Comparison of ENCODE assay signal across 8 cellular contexts in genomic region chr15:89430530-89431341, GRCh38.
DNase-seq lines count a peak whose midpoint lies in the region; ATAC-seq and TF ChIP-seq lines count a peak whose summit lies in the region.

No MANE protein-coding gene starts in this region.

- H3K4me3 ChIP-seq in ascending aorta: peak overlapping the region; percentile 48 to 67
- H3K4me3 ChIP-seq in retinal pigment epithelial cell (ENCODE audit: low read length): peak overlapping the region; percentile 48

- no peaks in the 10 kb centered on the region for H3K36me3 ChIP-seq in ascending aorta

- TF ChIP-seq CTCF in GM12801 (IDR thresholded peaks at IDR 0.05; ENCODE audit: extremely low read depth, insufficient read length) (peak; percentile 68), ascending aorta (IDR thresholded peaks at IDR 0.05) (peak; percentile 93 to 99 (median 98)), retinal pigment epithelial cell (conservative IDR thresholded peaks at IDR 0.05; ENCODE audit: low read depth, low read length) (peak; percentile 94)

- no peaks in the 10 kb centered on the region for H3K36me3 Mint-ChIP-seq in T-helper 2 cell treated with Interferon-gamma antibody and Interleukin-4, amounts not matched to agents 5 μg/mL and 100 μg/mL, for 36 hours (ENCODE audit: low read depth)

- peaks cover 5% of the 10 kb centered on the region for H3K4me1 Mint-ChIP-seq in T-helper 2 cell treated with Interferon-gamma antibody and Interleukin-4, amounts not matched to agents 5 μg/mL and 100 μg/mL, for 36 hours (ENCODE audit: low read depth)

- H3K9me3 ChIP-seq in ascending aorta: no peaks in the 10 kb centered on the region

- intact Hi-C loops in ascending aorta (cut with DNase I): loop anchor here (1.0 to 2.0 kb wide), 2 partner anchors 72 to 224 kb away; no protein-coding TSS in a partner anchor

- no peak overlapping the region for H3K27ac ChIP-seq in ascending aorta

- H3K27ac Mint-ChIP-seq in T-helper 2 cell treated with Interferon-gamma antibody and Interleukin-4, amounts not matched to agents 5 μg/mL and 100 μg/mL, for 36 hours: no peak overlapping the region

- ATAC-seq in HG02610 (IDR thresholded peaks at IDR 0.05; ENCODE audit: unreplicated experiment): peak; percentile 68

- no peaks in the 10 kb centered on the region for H3K27me3 ChIP-seq in ascending aorta

- DNase-seq in NCI-H1417 (lab: John Stamatoyannopoulos, UW): peak; percentile 80 to 90 (median 88)
- peak; percentile 79 for DNase-seq in T-helper 2 cell treated with Interferon-gamma antibody and Interleukin-4, amounts not matched to agents 5 μg/mL and 100 μg/mL, for 36 hours (ENCODE audit: low spot score)
- DNase-seq in ascending aorta (ENCODE audit: low spot score in 2 of 2): peak; percentile 14 to 88
- DNase-seq in hypothalamus (lab: John Stamatoyannopoulos, UW): peak; percentile 43 to 93 (median 80)
- DNase-seq in retinal pigment epithelial cell (ENCODE audit: low read depth): peak; percentile 12
- DNase-seq in cortex of kidney (lab: John Stamatoyannopoulos, UW): no peak

- no peaks in the 10 kb centered on the region for H3K9me3 Mint-ChIP-seq in T-helper 2 cell treated with Interferon-gamma antibody and Interleukin-4, amounts not matched to agents 5 μg/mL and 100 μg/mL, for 36 hours

- H3K4me3 Mint-ChIP-seq in T-helper 2 cell treated with Interferon-gamma antibody and Interleukin-4, amounts not matched to agents 5 μg/mL and 100 μg/mL, for 36 hours: peak overlapping the region; percentile 82

- peaks cover 32% of the 10 kb centered on the region for H3K27me3 Mint-ChIP-seq in T-helper 2 cell treated with Interferon-gamma antibody and Interleukin-4, amounts not matched to agents 5 μg/mL and 100 μg/mL, for 36 hours (ENCODE audit: low read depth)

- H3K4me1 ChIP-seq in ascending aorta: peaks cover 0 to 2% of the 10 kb centered on the region in 2 donors
